1 cellular context compared by ENCODE assay signal in genomic region chr1:22104074-22104473, GRCh38.
TF ChIP-seq lines count a peak whose summit lies in the region.

No MANE protein-coding gene starts in this region.

TF ChIP-seq in WTC11, 78 proteins besides CTCF, POLR2A, EP300 and RAD21 (continued from another document):
- TF ChIP-seq ARID4B (CRISPR knock-in tag; IDR thresholded peaks at IDR 0.05; ENCODE audit: borderline replicate concordance) = no peak
- no peak for TF ChIP-seq ZNF396 (CRISPR knock-in tag; IDR thresholded peaks at IDR 0.05; ENCODE audit: borderline replicate concordance)
- TF ChIP-seq ZSCAN18 (CRISPR knock-in tag; IDR thresholded peaks at IDR 0.05) = no peak
- no peak for TF ChIP-seq ZNF219 (CRISPR knock-in tag; IDR thresholded peaks at IDR 0.05; ENCODE audit: borderline replicate concordance)
- TF ChIP-seq KAT7 (CRISPR knock-in tag; IDR thresholded peaks at IDR 0.05; ENCODE audit: borderline replicate concordance) = no peak
- no peak for TF ChIP-seq ZBTB43 (CRISPR knock-in tag; IDR thresholded peaks at IDR 0.05)
- TF ChIP-seq ZNF671 (CRISPR knock-in tag; IDR thresholded peaks at IDR 0.05) = no peak
- TF ChIP-seq GABPB1 (CRISPR knock-in tag; IDR thresholded peaks at IDR 0.05) = no peak
- TF ChIP-seq PREB (CRISPR knock-in tag; IDR thresholded peaks at IDR 0.05; ENCODE audit: borderline replicate concordance) = no peak
- TF ChIP-seq ZNF232 (CRISPR knock-in tag; IDR thresholded peaks at IDR 0.05) = no peak
- no peak for TF ChIP-seq USF1 (CRISPR knock-in tag; IDR thresholded peaks at IDR 0.05)
- TF ChIP-seq TEAD4 (CRISPR knock-in tag; IDR thresholded peaks at IDR 0.05) = no peak
- TF ChIP-seq USF2 (CRISPR knock-in tag; IDR thresholded peaks at IDR 0.05) = no peak
- no peak for TF ChIP-seq NFATC4 (CRISPR knock-in tag; IDR thresholded peaks at IDR 0.05)
- no peak for TF ChIP-seq PRRX2 (CRISPR knock-in tag; IDR thresholded peaks at IDR 0.05)
- TF ChIP-seq MLX (CRISPR knock-in tag; IDR thresholded peaks at IDR 0.05) = no peak
